Comparison of ENCODE assay signal across 1 cellular context in the genomic region with DNA sequence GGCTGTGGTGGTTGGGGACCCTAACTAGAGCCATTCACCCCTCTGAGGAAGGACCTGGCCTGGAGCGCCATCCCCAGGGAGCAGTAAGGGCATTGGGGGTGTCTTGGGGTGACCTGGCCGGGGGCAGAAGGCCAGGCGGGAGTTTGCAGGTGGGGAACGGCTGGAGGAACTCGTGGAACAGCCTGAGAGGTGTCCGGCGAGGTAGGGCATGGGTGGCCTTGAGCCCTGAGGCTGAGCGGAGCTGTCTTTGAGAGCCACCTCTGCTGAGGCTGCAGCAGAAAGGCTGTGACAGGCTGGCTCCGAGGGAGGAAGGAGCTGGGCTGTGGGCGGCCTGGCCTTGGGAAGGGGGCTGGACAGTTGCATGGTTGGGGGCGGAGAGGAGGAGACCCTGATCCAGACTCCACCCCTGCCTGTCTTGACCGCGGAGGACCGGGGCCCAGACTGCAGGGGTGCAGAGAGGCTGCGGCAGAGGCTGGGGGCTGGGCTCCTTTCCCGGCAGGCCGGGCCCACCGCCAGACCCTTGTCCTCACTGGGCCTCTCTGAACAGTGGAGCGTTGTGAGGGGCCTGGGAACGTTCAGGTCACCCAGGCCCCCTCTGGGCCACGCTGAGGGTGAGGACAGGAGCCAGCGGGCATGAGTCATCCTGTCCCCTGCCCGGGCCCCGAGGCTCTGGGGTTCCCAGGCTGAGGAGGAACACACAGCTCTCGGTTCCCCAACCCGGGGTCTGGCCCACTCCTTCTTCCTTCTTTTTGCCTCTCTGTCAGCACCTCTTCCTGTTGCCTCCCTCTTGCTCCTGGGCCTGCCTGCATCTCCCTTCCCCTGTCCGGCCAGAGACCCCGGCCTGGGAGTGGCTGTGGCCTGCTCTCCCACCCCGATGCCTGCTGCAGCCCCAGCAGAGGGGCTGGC.
TF ChIP-seq lines count a peak whose summit lies in the region.

No MANE protein-coding gene starts in this region.

TF ChIP-seq in HepG2, 621 proteins besides CTCF, POLR2A, EP300 and RAD21 (continued from another document and continues in another):
- TF ChIP-seq, protein P1, sequence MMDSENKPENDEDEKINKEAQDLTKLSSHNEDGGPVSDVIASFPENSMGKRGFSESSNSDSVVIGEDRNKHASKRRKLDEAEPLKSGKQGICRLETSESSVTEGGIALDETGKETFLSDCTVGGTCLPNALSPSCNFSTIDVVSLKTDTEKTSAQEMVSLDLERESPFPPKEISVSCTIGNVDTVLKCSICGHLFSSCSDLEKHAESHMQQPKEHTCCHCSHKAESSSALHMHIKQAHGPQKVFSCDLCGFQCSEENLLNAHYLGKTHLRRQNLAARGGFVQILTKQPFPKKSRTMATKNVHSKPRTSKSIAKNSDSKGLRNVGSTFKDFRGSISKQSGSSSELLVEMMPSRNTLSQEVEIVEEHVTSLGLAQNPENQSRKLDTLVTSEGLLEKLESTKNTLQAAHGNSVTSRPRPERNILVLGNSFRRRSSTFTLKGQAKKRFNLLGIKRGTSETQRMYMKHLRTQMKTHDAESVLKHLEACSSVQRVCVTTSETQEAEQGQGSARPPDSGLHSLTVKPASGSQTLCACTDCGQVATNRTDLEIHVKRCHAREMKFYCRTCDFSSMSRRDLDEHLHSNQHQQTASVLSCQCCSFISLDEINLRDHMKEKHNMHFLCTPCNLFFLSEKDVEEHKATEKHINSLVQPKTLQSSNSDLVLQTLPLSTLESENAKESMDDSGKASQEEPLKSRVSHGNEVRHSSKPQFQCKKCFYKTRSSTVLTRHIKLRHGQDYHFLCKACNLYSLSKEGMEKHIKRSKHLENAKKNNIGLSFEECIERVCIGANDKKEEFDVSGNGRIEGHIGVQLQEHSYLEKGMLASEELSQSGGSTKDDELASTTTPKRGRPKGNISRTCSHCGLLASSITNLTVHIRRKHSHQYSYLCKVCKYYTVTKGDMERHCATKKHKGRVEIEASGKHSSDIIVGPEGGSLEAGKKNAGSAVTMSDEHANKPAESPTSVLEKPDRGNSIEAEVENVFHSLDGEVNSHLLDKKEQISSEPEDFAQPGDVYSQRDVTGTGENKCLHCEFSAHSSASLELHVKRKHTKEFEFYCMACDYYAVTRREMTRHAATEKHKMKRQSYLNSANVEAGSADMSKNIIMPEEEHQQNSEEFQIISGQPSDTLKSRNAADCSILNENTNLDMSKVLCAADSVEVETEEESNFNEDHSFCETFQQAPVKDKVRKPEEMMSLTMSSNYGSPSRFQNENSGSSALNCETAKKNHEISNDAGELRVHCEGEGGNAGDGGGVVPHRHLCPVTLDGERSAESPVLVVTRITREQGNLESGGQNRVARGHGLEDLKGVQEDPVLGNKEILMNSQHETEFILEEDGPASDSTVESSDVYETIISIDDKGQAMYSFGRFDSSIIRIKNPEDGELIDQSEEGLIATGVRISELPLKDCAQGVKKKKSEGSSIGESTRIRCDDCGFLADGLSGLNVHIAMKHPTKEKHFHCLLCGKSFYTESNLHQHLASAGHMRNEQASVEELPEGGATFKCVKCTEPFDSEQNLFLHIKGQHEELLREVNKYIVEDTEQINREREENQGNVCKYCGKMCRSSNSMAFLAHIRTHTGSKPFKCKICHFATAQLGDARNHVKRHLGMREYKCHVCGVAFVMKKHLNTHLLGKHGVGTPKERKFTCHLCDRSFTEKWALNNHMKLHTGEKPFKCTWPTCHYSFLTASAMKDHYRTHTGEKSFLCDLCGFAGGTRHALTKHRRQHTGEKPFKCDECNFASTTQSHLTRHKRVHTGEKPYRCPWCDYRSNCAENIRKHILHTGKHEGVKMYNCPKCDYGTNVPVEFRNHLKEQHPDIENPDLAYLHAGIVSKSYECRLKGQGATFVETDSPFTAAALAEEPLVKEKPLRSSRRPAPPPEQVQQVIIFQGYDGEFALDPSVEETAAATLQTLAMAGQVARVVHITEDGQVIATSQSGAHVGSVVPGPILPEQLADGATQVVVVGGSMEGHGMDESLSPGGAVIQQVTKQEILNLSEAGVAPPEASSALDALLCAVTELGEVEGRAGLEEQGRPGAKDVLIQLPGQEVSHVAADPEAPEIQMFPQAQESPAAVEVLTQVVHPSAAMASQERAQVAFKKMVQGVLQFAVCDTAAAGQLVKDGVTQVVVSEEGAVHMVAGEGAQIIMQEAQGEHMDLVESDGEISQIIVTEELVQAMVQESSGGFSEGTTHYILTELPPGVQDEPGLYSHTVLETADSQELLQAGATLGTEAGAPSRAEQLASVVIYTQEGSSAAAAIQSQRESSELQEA (CRISPR knock-in tag; IDR thresholded peaks at IDR 0.05; ENCODE audit: not compliant biosample characterization) = no peak
- no peak for TF ChIP-seq SCMH1 (CRISPR knock-in tag; IDR thresholded peaks at IDR 0.05; ENCODE audit: borderline replicate concordance)
- no peak for TF ChIP-seq RBAK (CRISPR knock-in tag; IDR thresholded peaks at IDR 0.05)
- TF ChIP-seq ATF5 (CRISPR knock-in tag; IDR thresholded peaks at IDR 0.05; ENCODE audit: low read depth) = no peak
- no peak for TF ChIP-seq REXO4 (CRISPR knock-in tag; IDR thresholded peaks at IDR 0.05; ENCODE audit: borderline replicate concordance)
- TF ChIP-seq ZHX1 (CRISPR knock-in tag; IDR thresholded peaks at IDR 0.05; ENCODE audit: low read depth) = no peak; the same call in 1 of the 2 replicates
- no peak for TF ChIP-seq RFX1 (IDR thresholded peaks at IDR 0.05)
- peak; percentile 31 for TF ChIP-seq HDAC1 (CRISPR knock-in tag; IDR thresholded peaks at IDR 0.05)
- TF ChIP-seq KLF11 (CRISPR knock-in tag; IDR thresholded peaks at IDR 0.05) = peak; percentile 84
- TF ChIP-seq ZMYM4 (CRISPR knock-in tag; IDR thresholded peaks at IDR 0.05) = peak; percentile 42; the same call in 1 of the 2 replicates
- TF ChIP-seq ZSCAN29 (CRISPR knock-in tag; conservative IDR thresholded peaks at IDR 0.05) = no peak
- peak; percentile 66 for TF ChIP-seq YEATS4 (CRISPR knock-in tag; IDR thresholded peaks at IDR 0.05; ENCODE audit: borderline replicate concordance)
- TF ChIP-seq TARDBP (CRISPR knock-in tag; IDR thresholded peaks at IDR 0.05) = peak; percentile 67
- TF ChIP-seq SRSF1 (optimal IDR thresholded peaks at IDR 0.05; ENCODE audit: low read depth, low read length) = no peak
- no peak for TF ChIP-seq FLYWCH1 (CRISPR knock-in tag; IDR thresholded peaks at IDR 0.05)
- TF ChIP-seq, protein P2, sequence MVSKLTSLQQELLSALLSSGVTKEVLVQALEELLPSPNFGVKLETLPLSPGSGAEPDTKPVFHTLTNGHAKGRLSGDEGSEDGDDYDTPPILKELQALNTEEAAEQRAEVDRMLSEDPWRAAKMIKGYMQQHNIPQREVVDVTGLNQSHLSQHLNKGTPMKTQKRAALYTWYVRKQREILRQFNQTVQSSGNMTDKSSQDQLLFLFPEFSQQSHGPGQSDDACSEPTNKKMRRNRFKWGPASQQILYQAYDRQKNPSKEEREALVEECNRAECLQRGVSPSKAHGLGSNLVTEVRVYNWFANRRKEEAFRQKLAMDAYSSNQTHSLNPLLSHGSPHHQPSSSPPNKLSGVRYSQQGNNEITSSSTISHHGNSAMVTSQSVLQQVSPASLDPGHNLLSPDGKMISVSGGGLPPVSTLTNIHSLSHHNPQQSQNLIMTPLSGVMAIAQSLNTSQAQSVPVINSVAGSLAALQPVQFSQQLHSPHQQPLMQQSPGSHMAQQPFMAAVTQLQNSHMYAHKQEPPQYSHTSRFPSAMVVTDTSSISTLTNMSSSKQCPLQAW (CRISPR knock-in tag; IDR thresholded peaks at IDR 0.05) = peak; percentile 60; the same call in 1 of the 2 replicates
- no peak for TF ChIP-seq ZNF598 (CRISPR knock-in tag; IDR thresholded peaks at IDR 0.05; ENCODE audit: borderline replicate concordance)
- no peak for TF ChIP-seq ZBTB20 (CRISPR knock-in tag; IDR thresholded peaks at IDR 0.05; ENCODE audit: borderline replicate concordance, low read depth)
- TF ChIP-seq, protein P3, sequence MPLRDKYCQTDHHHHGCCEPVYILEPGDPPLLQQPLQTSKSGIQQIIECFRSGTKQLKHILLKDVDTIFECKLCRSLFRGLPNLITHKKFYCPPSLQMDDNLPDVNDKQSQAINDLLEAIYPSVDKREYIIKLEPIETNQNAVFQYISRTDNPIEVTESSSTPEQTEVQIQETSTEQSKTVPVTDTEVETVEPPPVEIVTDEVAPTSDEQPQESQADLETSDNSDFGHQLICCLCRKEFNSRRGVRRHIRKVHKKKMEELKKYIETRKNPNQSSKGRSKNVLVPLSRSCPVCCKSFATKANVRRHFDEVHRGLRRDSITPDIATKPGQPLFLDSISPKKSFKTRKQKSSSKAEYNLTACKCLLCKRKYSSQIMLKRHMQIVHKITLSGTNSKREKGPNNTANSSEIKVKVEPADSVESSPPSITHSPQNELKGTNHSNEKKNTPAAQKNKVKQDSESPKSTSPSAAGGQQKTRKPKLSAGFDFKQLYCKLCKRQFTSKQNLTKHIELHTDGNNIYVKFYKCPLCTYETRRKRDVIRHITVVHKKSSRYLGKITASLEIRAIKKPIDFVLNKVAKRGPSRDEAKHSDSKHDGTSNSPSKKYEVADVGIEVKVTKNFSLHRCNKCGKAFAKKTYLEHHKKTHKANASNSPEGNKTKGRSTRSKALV (CRISPR knock-in tag; IDR thresholded peaks at IDR 0.05) = no peak
- TF ChIP-seq ZC3H4 (CRISPR knock-in tag; IDR thresholded peaks at IDR 0.05; ENCODE audit: borderline replicate concordance) = no peak
- peak; percentile 95 for TF ChIP-seq PATZ1 (CRISPR knock-in tag; IDR thresholded peaks at IDR 0.05)
- 0 out of 2 replicates have a peak, but pooled peaks have one; percentile 67 for TF ChIP-seq MAZ (IDR thresholded peaks at IDR 0.05; ENCODE audit: borderline replicate concordance, low read depth, low read length)
- TF ChIP-seq MAZ (CRISPR knock-in tag; IDR thresholded peaks at IDR 0.05; ENCODE audit: low read depth) = peak; percentile 72; the same call in 1 of the 2 replicates
- TF ChIP-seq ZKSCAN8 (CRISPR knock-in tag; IDR thresholded peaks at IDR 0.05; ENCODE audit: borderline replicate concordance) = peak; percentile 88; the same call in 1 of the 2 replicates
- TF ChIP-seq ZNF746 (CRISPR knock-in tag; IDR thresholded peaks at IDR 0.05) = no peak
- no peak for TF ChIP-seq LCORL (IDR thresholded peaks at IDR 0.05)
- TF ChIP-seq LCORL (CRISPR knock-in tag; IDR thresholded peaks at IDR 0.05) = peak; percentile 80
- TF ChIP-seq, protein P4, sequence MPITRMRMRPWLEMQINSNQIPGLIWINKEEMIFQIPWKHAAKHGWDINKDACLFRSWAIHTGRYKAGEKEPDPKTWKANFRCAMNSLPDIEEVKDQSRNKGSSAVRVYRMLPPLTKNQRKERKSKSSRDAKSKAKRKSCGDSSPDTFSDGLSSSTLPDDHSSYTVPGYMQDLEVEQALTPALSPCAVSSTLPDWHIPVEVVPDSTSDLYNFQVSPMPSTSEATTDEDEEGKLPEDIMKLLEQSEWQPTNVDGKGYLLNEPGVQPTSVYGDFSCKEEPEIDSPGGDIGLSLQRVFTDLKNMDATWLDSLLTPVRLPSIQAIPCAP (CRISPR knock-in tag; IDR thresholded peaks at IDR 0.05; ENCODE audit: low read depth) = no peak
- TF ChIP-seq, protein P5, sequence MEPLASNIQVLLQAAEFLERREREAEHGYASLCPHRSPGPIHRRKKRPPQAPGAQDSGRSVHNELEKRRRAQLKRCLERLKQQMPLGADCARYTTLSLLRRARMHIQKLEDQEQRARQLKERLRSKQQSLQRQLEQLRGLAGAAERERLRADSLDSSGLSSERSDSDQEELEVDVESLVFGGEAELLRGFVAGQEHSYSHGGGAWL (CRISPR knock-in tag; IDR thresholded peaks at IDR 0.05) = no peak
- no peak for TF ChIP-seq NAIF1 (CRISPR knock-in tag; IDR thresholded peaks at IDR 0.05; ENCODE audit: borderline replicate concordance)
- no peak for TF ChIP-seq RORA (CRISPR knock-in tag; IDR thresholded peaks at IDR 0.05)
- TF ChIP-seq MIER2 (CRISPR knock-in tag; IDR thresholded peaks at IDR 0.05) = no peak
- TF ChIP-seq U2AF2 (IDR thresholded peaks at IDR 0.05; ENCODE audit: low read depth, low read length) = 0 out of 2 replicates have a peak, but pooled peaks have one; percentile 38
- peak; percentile 93 for TF ChIP-seq SAP130 (CRISPR knock-in tag; IDR thresholded peaks at IDR 0.05; ENCODE audit: low read depth)
- no peak for TF ChIP-seq DMAP1 (CRISPR knock-in tag; IDR thresholded peaks at IDR 0.05)
- TF ChIP-seq MEIS2 (CRISPR knock-in tag; IDR thresholded peaks at IDR 0.05) = no peak; the same call in 1 of the 2 replicates
- TF ChIP-seq SNRNP70 (IDR thresholded peaks at IDR 0.05; ENCODE audit: low read depth, low read length) = no peak
- TF ChIP-seq ESRRA (CRISPR knock-in tag; IDR thresholded peaks at IDR 0.05; ENCODE audit: low read depth) = no peak
- no peak for TF ChIP-seq ZNF703 (CRISPR knock-in tag; IDR thresholded peaks at IDR 0.05; ENCODE audit: borderline replicate concordance)
